In the genomic region with DNA sequence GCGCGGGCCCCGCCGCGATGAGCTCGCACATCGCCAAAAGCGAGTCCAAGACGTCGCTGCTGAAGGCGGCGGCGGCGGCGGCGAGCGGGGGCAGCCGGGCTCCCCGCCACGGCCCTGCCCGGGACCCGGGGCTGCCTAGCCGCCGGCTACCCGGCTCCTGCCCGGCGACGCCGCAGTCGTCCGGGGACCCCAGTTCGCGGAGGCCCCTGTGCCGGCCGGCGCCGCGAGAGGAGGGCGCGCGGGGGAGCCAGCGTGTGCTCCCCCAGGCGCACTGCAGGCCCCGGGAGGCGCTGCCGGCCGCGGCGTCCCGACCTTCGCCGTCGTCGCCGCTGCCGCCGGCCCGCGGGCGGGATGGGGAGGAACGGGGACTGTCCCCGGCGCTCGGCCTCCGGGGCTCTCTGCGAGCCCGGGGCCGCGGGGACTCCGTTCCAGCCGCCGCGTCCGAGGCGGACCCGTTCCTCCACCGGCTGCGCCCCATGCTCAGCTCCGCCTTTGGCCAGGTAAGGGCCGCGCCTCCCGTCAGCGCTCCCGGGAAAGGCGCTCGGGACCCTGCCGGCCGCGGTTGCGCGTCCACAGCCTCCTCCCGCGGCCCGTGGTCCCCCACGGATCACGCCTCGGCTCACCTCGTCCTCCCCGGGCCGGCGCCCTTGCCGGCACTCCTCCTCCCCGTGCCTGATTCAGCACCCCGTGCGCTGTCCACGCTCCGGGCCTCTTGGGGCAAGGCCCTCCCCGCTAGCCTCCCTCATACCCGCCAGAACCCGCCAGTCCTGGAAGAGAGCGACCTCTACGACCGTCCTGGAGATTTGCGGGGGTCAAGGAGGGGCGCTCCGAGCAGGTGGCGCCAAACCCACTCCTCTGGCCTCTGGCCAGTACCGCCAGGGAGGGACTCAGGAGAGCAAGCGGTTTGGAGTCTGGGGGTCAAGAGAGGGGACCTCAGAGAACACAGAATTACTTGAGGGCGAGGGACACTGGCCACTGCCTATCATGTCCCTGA, we compare ENCODE assay signal across 1 cellular context.
TF ChIP-seq lines count a peak whose summit lies in the region.

No MANE protein-coding gene starts in this region.

TF ChIP-seq in HepG2, 621 proteins besides CTCF, POLR2A, EP300 and RAD21 (continues in another document):
- TF ChIP-seq ZNF552 (CRISPR knock-in tag; IDR thresholded peaks at IDR 0.05; ENCODE audit: borderline replicate concordance) = no peak
- no peak for TF ChIP-seq NFE2 (CRISPR knock-in tag; IDR thresholded peaks at IDR 0.05)
- TF ChIP-seq TRIM24 (CRISPR knock-in tag; IDR thresholded peaks at IDR 0.05) = no peak
- no peak for TF ChIP-seq ZNF350 (CRISPR knock-in tag; IDR thresholded peaks at IDR 0.05; ENCODE audit: borderline replicate concordance, low read depth)
- no peak for TF ChIP-seq ZNF614 (CRISPR knock-in tag; IDR thresholded peaks at IDR 0.05; ENCODE audit: borderline replicate concordance)
- no peak for TF ChIP-seq NR1H2 (CRISPR knock-in tag; IDR thresholded peaks at IDR 0.05; ENCODE audit: borderline replicate concordance, low read depth)
- TF ChIP-seq, protein P1, sequence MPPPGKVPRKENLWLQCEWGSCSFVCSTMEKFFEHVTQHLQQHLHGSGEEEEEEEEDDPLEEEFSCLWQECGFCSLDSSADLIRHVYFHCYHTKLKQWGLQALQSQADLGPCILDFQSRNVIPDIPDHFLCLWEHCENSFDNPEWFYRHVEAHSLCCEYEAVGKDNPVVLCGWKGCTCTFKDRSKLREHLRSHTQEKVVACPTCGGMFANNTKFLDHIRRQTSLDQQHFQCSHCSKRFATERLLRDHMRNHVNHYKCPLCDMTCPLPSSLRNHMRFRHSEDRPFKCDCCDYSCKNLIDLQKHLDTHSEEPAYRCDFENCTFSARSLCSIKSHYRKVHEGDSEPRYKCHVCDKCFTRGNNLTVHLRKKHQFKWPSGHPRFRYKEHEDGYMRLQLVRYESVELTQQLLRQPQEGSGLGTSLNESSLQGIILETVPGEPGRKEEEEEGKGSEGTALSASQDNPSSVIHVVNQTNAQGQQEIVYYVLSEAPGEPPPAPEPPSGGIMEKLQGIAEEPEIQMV (CRISPR knock-in tag; IDR thresholded peaks at IDR 0.05; ENCODE audit: low read depth) = no peak
- no peak for TF ChIP-seq NR3C1 (CRISPR knock-in tag; IDR thresholded peaks at IDR 0.05)
- no peak for TF ChIP-seq HBP1 (CRISPR knock-in tag; IDR thresholded peaks at IDR 0.05; ENCODE audit: low read depth)
- TF ChIP-seq ISX (CRISPR knock-in tag; conservative IDR thresholded peaks at IDR 0.05) = no peak
- no peak for TF ChIP-seq ZNF160 (CRISPR knock-in tag; IDR thresholded peaks at IDR 0.05)
- TF ChIP-seq ZNF337 (CRISPR knock-in tag; IDR thresholded peaks at IDR 0.05; ENCODE audit: borderline replicate concordance, low read depth) = no peak
- no peak for TF ChIP-seq SAFB2 (CRISPR knock-in tag; IDR thresholded peaks at IDR 0.05; ENCODE audit: borderline replicate concordance, low read depth)
- 0 out of 2 replicates have a peak, but pooled peaks have one; percentile 13 for TF ChIP-seq THRA (CRISPR knock-in tag; IDR thresholded peaks at IDR 0.05; ENCODE audit: borderline replicate concordance)
- no peak for TF ChIP-seq MXI1 (IDR thresholded peaks at IDR 0.05; ENCODE audit: borderline replicate concordance, low read depth, low read length)
- TF ChIP-seq USF2 (IDR thresholded peaks at IDR 0.05; ENCODE audit: low read depth, low read length) = no peak
- TF ChIP-seq USF2 (CRISPR knock-in tag; IDR thresholded peaks at IDR 0.05; ENCODE audit: borderline replicate concordance) = no peak
- TF ChIP-seq MIER2 (CRISPR knock-in tag; IDR thresholded peaks at IDR 0.05) = peak; percentile 95
- TF ChIP-seq ZNF562 (CRISPR knock-in tag; IDR thresholded peaks at IDR 0.05; ENCODE audit: borderline replicate concordance) = no peak
- TF ChIP-seq, protein P2, sequence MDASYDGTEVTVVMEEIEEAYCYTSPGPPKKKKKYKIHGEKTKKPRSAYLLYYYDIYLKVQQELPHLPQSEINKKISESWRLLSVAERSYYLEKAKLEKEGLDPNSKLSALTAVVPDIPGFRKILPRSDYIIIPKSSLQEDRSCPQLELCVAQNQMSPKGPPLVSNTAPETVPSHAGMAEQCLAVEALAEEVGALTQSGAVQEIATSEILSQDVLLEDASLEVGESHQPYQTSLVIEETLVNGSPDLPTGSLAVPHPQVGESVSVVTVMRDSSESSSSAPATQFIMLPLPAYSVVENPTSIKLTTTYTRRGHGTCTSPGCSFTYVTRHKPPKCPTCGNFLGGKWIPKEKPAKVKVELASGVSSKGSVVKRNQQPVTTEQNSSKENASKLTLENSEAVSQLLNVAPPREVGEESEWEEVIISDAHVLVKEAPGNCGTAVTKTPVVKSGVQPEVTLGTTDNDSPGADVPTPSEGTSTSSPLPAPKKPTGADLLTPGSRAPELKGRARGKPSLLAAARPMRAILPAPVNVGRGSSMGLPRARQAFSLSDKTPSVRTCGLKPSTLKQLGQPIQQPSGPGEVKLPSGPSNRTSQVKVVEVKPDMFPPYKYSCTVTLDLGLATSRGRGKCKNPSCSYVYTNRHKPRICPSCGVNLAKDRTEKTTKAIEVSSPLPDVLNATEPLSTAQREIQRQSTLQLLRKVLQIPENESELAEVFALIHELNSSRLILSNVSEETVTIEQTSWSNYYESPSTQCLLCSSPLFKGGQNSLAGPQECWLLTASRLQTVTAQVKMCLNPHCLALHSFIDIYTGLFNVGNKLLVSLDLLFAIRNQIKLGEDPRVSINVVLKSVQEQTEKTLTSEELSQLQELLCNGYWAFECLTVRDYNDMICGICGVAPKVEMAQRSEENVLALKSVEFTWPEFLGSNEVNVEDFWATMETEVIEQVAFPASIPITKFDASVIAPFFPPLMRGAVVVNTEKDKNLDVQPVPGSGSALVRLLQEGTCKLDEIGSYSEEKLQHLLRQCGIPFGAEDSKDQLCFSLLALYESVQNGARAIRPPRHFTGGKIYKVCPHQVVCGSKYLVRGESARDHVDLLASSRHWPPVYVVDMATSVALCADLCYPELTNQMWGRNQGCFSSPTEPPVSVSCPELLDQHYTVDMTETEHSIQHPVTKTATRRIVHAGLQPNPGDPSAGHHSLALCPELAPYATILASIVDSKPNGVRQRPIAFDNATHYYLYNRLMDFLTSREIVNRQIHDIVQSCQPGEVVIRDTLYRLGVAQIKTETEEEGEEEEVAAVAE (CRISPR knock-in tag; IDR thresholded peaks at IDR 0.05; ENCODE audit: borderline replicate concordance) = no peak
- TF ChIP-seq, protein P3, sequence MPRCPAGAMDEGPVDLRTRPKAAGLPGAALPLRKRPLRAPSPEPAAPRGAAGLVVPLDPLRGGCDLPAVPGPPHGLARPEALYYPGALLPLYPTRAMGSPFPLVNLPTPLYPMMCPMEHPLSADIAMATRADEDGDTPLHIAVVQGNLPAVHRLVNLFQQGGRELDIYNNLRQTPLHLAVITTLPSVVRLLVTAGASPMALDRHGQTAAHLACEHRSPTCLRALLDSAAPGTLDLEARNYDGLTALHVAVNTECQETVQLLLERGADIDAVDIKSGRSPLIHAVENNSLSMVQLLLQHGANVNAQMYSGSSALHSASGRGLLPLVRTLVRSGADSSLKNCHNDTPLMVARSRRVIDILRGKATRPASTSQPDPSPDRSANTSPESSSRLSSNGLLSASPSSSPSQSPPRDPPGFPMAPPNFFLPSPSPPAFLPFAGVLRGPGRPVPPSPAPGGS (CRISPR knock-in tag; IDR thresholded peaks at IDR 0.05) = 0 out of 2 replicates have a peak, but pooled peaks have one; percentile 45
- TF ChIP-seq, protein P4, sequence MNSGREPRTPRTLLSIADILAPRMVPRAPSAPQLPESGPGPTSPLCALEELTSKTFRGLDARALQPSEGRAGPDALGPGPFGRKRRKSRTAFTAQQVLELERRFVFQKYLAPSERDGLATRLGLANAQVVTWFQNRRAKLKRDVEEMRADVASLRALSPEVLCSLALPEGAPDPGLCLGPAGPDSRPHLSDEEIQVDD (CRISPR knock-in tag; IDR thresholded peaks at IDR 0.05; ENCODE audit: borderline replicate concordance) = 0 out of 2 replicates have a peak, but pooled peaks have one; percentile 48
- TF ChIP-seq, protein P5, sequence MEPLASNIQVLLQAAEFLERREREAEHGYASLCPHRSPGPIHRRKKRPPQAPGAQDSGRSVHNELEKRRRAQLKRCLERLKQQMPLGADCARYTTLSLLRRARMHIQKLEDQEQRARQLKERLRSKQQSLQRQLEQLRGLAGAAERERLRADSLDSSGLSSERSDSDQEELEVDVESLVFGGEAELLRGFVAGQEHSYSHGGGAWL (CRISPR knock-in tag; IDR thresholded peaks at IDR 0.05) = 0 out of 2 replicates have a peak, but pooled peaks have one; percentile 60
- peak; percentile 69 for TF ChIP-seq ZNF768 (CRISPR knock-in tag; IDR thresholded peaks at IDR 0.05)
- TF ChIP-seq HNF1B (CRISPR knock-in tag; IDR thresholded peaks at IDR 0.05) = no peak
- TF ChIP-seq, protein P6, sequence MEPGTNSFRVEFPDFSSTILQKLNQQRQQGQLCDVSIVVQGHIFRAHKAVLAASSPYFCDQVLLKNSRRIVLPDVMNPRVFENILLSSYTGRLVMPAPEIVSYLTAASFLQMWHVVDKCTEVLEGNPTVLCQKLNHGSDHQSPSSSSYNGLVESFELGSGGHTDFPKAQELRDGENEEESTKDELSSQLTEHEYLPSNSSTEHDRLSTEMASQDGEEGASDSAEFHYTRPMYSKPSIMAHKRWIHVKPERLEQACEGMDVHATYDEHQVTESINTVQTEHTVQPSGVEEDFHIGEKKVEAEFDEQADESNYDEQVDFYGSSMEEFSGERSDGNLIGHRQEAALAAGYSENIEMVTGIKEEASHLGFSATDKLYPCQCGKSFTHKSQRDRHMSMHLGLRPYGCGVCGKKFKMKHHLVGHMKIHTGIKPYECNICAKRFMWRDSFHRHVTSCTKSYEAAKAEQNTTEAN (CRISPR knock-in tag; conservative IDR thresholded peaks at IDR 0.05) = peak; percentile 52; the same call in 1 of the 2 replicates
- TF ChIP-seq NFKBIZ (CRISPR knock-in tag; IDR thresholded peaks at IDR 0.05) = 0 out of 2 replicates have a peak, but pooled peaks have one; percentile 49
- TF ChIP-seq SMAD9 (CRISPR knock-in tag; IDR thresholded peaks at IDR 0.05) = no peak
- TF ChIP-seq THAP9 (CRISPR knock-in tag; IDR thresholded peaks at IDR 0.05; ENCODE audit: borderline replicate concordance) = peak; percentile 44; the same call in 1 of the 2 replicates
- TF ChIP-seq HDAC6 (IDR thresholded peaks at IDR 0.05; ENCODE audit: low read depth, low read length) = no peak
